In genomic region chr14:96383445-96383844, GRCh38 we compare ENCODE assay signal across 23 cellular contexts.
"Had no signal": no experiment of that assay in that cellular context is flagged by ENCODE, and none has a peak within 500 bp of the region (broad histone marks: within the 10 kb centered on the region; RNA-seq: fewer than 3 reads in every experiment).

No MANE protein-coding gene starts in this region.

- H3K9me3 ChIP-seq: mucosa of descending colon, pancreas, psoas muscle, right atrium auricular region, spleen, testis, vagina had no signal

- H3K4me1 ChIP-seq: psoas muscle, right atrium auricular region, spleen, testis, vagina had no signal

- DNase-seq: activated CD4-positive, alpha-beta T cell treated with anti-CD3 and anti-CD28 coated beads for 36 hours; activated CD4-positive, alpha-beta T cell treated with anti-CD3 and anti-CD28 coated beads, Interleukin-2, amount 50 U/mL, for 48 hours; activated CD8-positive, alpha-beta memory T cell treated with anti-CD3 and anti-CD28 coated beads, Interleukin-2, amount 50 U/mL, for 48 hours; activated naive CD4-positive, alpha-beta T cell treated with Interleukin-2 at 50 U/mL for 16 hours; activated naive CD8-positive, alpha-beta T cell treated with anti-CD3 and anti-CD28 coated beads for 36 hours; activated T-cell treated with anti-CD3 and anti-CD28 coated beads, Interleukin-2, amount 50 U/mL, for 4 hours; amniotic stem cell; cerebellar nuclear complex; islet precursor cell; left cardiac atrium; mesendoderm; mucosa of descending colon; nephron progenitor cell; pancreas; psoas muscle; spleen; stimulated activated CD4-positive, alpha-beta T cell treated with anti-CD3 and anti-CD28 coated beads, Interleukin-4, amount 100 ng/mL, for 1 hour; stimulated activated naive CD4-positive, alpha-beta T cell; T-helper 9 cell; testis; trophoblast cell had no signal

- H3K4me3 ChIP-seq: mucosa of descending colon, pancreas, psoas muscle, right atrium auricular region, spleen, testis, vagina had no signal

- H3K27me3 ChIP-seq: pancreas, right atrium auricular region, spleen, testis, vagina had no signal

- H3K27ac ChIP-seq: pancreas, psoas muscle, right atrium auricular region, spleen, testis, vagina had no signal
